Comparison of ENCODE assay signal across 26 cellular contexts in genomic region chr14:80629606-80630005, GRCh38.
"Had no signal": no experiment of that assay in that cellular context is flagged by ENCODE, and none has a peak within 500 bp of the region (broad histone marks: within the 10 kb centered on the region; RNA-seq: fewer than 3 reads in every experiment).

No MANE protein-coding gene starts in this region.

- H3K4me1 Mint-ChIP-seq: activated CD4-positive, alpha-beta T cell treated with anti-CD3 and anti-CD28 coated beads, Interleukin-2, amount 10 ng/mL, durations not matched to agents 24 days and 14 days; activated CD8-positive, alpha-beta memory T cell treated with anti-CD3 and anti-CD28 coated beads, Interleukin-2, amount 10 ng/mL, durations not matched to agents 7 days and 5 days; activated naive CD8-positive, alpha-beta T cell treated with anti-CD3 and anti-CD28 coated beads, Interleukin-2, amount 50 U/mL, for 24 hours; immature natural killer cell; naive thymus-derived CD8-positive, alpha-beta T cell; neural progenitor cell had no signal

- H3K4me2 ChIP-seq: neural progenitor cell had no signal

- H3K9me3 Mint-ChIP-seq: activated CD4-positive, alpha-beta T cell treated with anti-CD3 and anti-CD28 coated beads, Interleukin-2, amount 10 ng/mL, durations not matched to agents 24 days and 14 days; neural progenitor cell had no signal

- H3K27ac Mint-ChIP-seq: activated CD4-positive, alpha-beta T cell treated with anti-CD3 and anti-CD28 coated beads, Interleukin-2, amount 10 ng/mL, durations not matched to agents 24 days and 14 days; activated CD8-positive, alpha-beta memory T cell treated with anti-CD3 and anti-CD28 coated beads, Interleukin-2, amount 10 ng/mL, durations not matched to agents 7 days and 5 days; activated CD8-positive, alpha-beta T cell treated with anti-CD3 and anti-CD28 coated beads for 36 hours; activated naive CD8-positive, alpha-beta T cell treated with anti-CD3 and anti-CD28 coated beads, Interleukin-2, amount 50 U/mL, for 24 hours; activated T-helper 1 cell treated with anti-CD3 and anti-CD28 coated beads, Interleukin-12 subunit alpha, Interleukin-12 subunit beta, Interleukin-2, Interleukin-4 antibody, amounts not matched to agents 30 ng/mL and 10 ng/mL and 1 ng/mL, durations not matched to agents 14 hours and 24 hours and 36 hours; immature natural killer cell; mesothelial cell of epicardium; naive thymus-derived CD8-positive, alpha-beta T cell; neural progenitor cell; progenitor cell of endocrine pancreas; T-helper 1 cell treated with Interleukin-12 subunit alpha and Interleukin-12 subunit beta and Interleukin-4 antibody, amounts not matched to agents 30 μg/mL and 1 μg/mL, for 36 hours had no signal

- H3K4me3 ChIP-seq: hepatocyte, left lung, lung, neural progenitor cell, upper lobe of right lung had no signal

- DNase-seq: activated CD4-positive, alpha-beta T cell treated with anti-CD3 and anti-CD28 coated beads, Interleukin-2, amount 10 ng/mL, durations not matched to agents 24 days and 14 days; activated CD8-positive, alpha-beta memory T cell treated with anti-CD3 and anti-CD28 coated beads, Interleukin-2, amount 10 ng/mL, durations not matched to agents 7 days and 5 days; activated CD8-positive, alpha-beta T cell treated with anti-CD3 and anti-CD28 coated beads for 36 hours; activated gamma-delta T cell; activated naive CD4-positive, alpha-beta T cell treated with anti-CD3 and anti-CD28 coated beads, Interleukin-2, amount 50 U/mL, for 16 hours; activated naive CD8-positive, alpha-beta T cell treated with anti-CD3 and anti-CD28 coated beads, Interleukin-2, amount 50 U/mL, for 24 hours; activated T-cell treated with anti-CD3 and anti-CD28 coated beads for 4 hours; anterior cingulate cortex; cerebellar nuclear complex; glutamatergic neuron; immature natural killer cell; kidney glomerular epithelial cell; left lung; naive thymus-derived CD8-positive, alpha-beta T cell; stimulated activated CD4-positive, alpha-beta T cell treated with anti-CD3 and anti-CD28 coated beads, Interleukin-4, amount 100 ng/mL, for 24 hours; stimulated activated naive CD4-positive, alpha-beta T cell treated with Interleukin-2 at 50 U/mL for 16 hours; T1000; upper lobe of right lung had no signal

- H3K27ac ChIP-seq: epithelial cell of prostate, hepatocyte, left lung, neural progenitor cell, upper lobe of right lung had no signal

- H3K4me1 ChIP-seq: left lung, neural progenitor cell, upper lobe of right lung had no signal

- H3K79me2 ChIP-seq: hepatocyte had no signal

- H3K36me3 Mint-ChIP-seq: activated CD8-positive, alpha-beta memory T cell treated with anti-CD3 and anti-CD28 coated beads, Interleukin-2, amount 10 ng/mL, durations not matched to agents 7 days and 5 days; mesothelial cell of epicardium; neural progenitor cell had no signal

- H3K9me3 ChIP-seq: upper lobe of right lung had no signal

- H3K4me3 Mint-ChIP-seq: activated CD4-positive, alpha-beta T cell treated with anti-CD3 and anti-CD28 coated beads, Interleukin-2, amount 10 ng/mL, durations not matched to agents 24 days and 14 days; activated CD8-positive, alpha-beta memory T cell treated with anti-CD3 and anti-CD28 coated beads, Interleukin-2, amount 10 ng/mL, durations not matched to agents 7 days and 5 days; activated CD8-positive, alpha-beta T cell treated with anti-CD3 and anti-CD28 coated beads for 36 hours; activated naive CD8-positive, alpha-beta T cell treated with anti-CD3 and anti-CD28 coated beads, Interleukin-2, amount 50 U/mL, for 24 hours; activated T-helper 1 cell treated with anti-CD3 and anti-CD28 coated beads, Interleukin-12 subunit alpha, Interleukin-12 subunit beta, Interleukin-2, Interleukin-4 antibody, amounts not matched to agents 30 ng/mL and 10 ng/mL and 1 ng/mL, durations not matched to agents 14 hours and 24 hours and 36 hours; immature natural killer cell; mesothelial cell of epicardium; naive thymus-derived CD8-positive, alpha-beta T cell; neural progenitor cell; T-helper 1 cell treated with Interleukin-12 subunit alpha and Interleukin-12 subunit beta and Interleukin-4 antibody, amounts not matched to agents 30 μg/mL and 1 μg/mL, for 36 hours had no signal

- H2AFZ ChIP-seq: hepatocyte, neural progenitor cell had no signal

- H3K27me3 Mint-ChIP-seq: activated CD4-positive, alpha-beta T cell treated with anti-CD3 and anti-CD28 coated beads, Interleukin-2, amount 10 ng/mL, durations not matched to agents 24 days and 14 days; activated CD8-positive, alpha-beta memory T cell treated with anti-CD3 and anti-CD28 coated beads, Interleukin-2, amount 10 ng/mL, durations not matched to agents 7 days and 5 days; activated CD8-positive, alpha-beta T cell treated with anti-CD3 and anti-CD28 coated beads for 36 hours; activated naive CD8-positive, alpha-beta T cell treated with anti-CD3 and anti-CD28 coated beads, Interleukin-2, amount 50 U/mL, for 24 hours; naive thymus-derived CD8-positive, alpha-beta T cell; progenitor cell of endocrine pancreas had no signal

- H3K9ac ChIP-seq: neural progenitor cell had no signal

- H3K36me3 ChIP-seq: left lung, neural progenitor cell, upper lobe of right lung had no signal

- H3K27me3 ChIP-seq: hepatocyte, left lung, neural progenitor cell, upper lobe of right lung had no signal
